In genomic region chr5:159992566-159992965, GRCh38 we compare ENCODE assay signal across 9 cellular contexts.
"Had no signal": no experiment of that assay in that cellular context is flagged by ENCODE, and none has a peak within 500 bp of the region (broad histone marks: within the 10 kb centered on the region; RNA-seq: fewer than 3 reads in every experiment).

No MANE protein-coding gene starts in this region.

- H3K9ac ChIP-seq: KMS-11 had no signal

- H3K4me3 ChIP-seq: HAP-1 had no signal

- H3K36me3 ChIP-seq: HAP-1 had no signal

- H3K9me3 ChIP-seq: HAP-1 had no signal

- H3K27ac ChIP-seq: HL-60, KMS-11 had no signal

- DNase-seq: GOT3, H7, Karpas-422, KBM-7 had no signal

- ATAC-seq: HepG2 had no signal

- H3K4me2 ChIP-seq: KMS-11 had no signal

- H3K27ac Mint-ChIP-seq: IgD-negative memory B cell had no signal

- H3K4me3 Mint-ChIP-seq: IgD-negative memory B cell had no signal

- H3K4me1 ChIP-seq: HAP-1 had no signal
